In genomic region chr14:54902143-54902520, GRCh38 we compare ENCODE assay signal across 8 cellular contexts. TPM values are rescaled to one million over a fixed set of nuclear protein-coding genes. Genes with fewer than 3 reads are reported as not detected.
A peak's percentile ranks its signal among the peaks of the same experiment; 100 is the strongest.
DNase-seq lines count a peak whose midpoint lies in the region; ATAC-seq and TF ChIP-seq lines count a peak whose summit lies in the region.

No MANE protein-coding gene starts in this region.

- intact Hi-C loops in right cardiac atrium (cut with DNase I) (no loop called here), gastrocnemius medialis (cut with DNase I; ENCODE audit: low total_unique reads) (loop anchor here (10.0 kb wide), 1 partner anchor 123 kb away; the partner anchor contains the start of genes SOCS4 and WDHD1)

- WGBS in right cardiac atrium = under 1% methylated on average over 37 of the region's 37 CpGs

- no peak for TF ChIP-seq POLR2A in gastrocnemius medialis (IDR thresholded peaks at IDR 0.05)

- in situ Hi-C loops in G401 (cut with HindIII; ENCODE audit: low sequenced_read_pairs) = no loop called here
- in situ Hi-C loops in KBM-7 (cut with MboI; ENCODE audit: low pct_unique_long_range_greater_than_20kb, low sequenced_read_pairs) = no loop called here
- in situ Hi-C loops in gastrocnemius medialis (cut with MboI; ENCODE audit: low sequenced_read_pairs in 4 of 4) = no loop called here

- no peaks in the 10 kb centered on the region for H3K36me3 ChIP-seq in gastrocnemius medialis

- H3K27me3 ChIP-seq in right cardiac atrium (ENCODE audit: control insufficient read depth, insufficient read depth) (no peaks in the 10 kb centered on the region), gastrocnemius medialis (peaks cover 0 to 3% (median 0%) of the 10 kb centered on the region in 3 donors)

- H3K27ac ChIP-seq in right cardiac atrium (ENCODE audit: low read length) (peak overlapping the region; percentile 48), gastrocnemius medialis (peak overlapping the region; percentile 62 to 75 (median 73))

- no peak for TF ChIP-seq CTCF in gastrocnemius medialis (IDR thresholded peaks at IDR 0.05 in 4 of 5, conservative IDR thresholded peaks at IDR 0.05 in 1 of 5)

- H3K9me3 ChIP-seq in right cardiac atrium (ENCODE audit: control insufficient read depth, low read length) (no peaks in the 10 kb centered on the region), gastrocnemius medialis (no peaks in the 10 kb centered on the region)

- peak; percentile 36 for DNase-seq in G401 (ENCODE audit: low spot score)
- peak; percentile 68 for DNase-seq in KBM-7
- peak; percentile 82 for DNase-seq in SW480 (ENCODE audit: low spot score)
- peak; percentile 40 for DNase-seq in activated naive CD8-positive, alpha-beta T cell treated with anti-CD3 and anti-CD28 coated beads, Interleukin-2, amount 50 U/mL, for 16 hours (ENCODE audit: low read depth, low spot score)
- peak; percentile 73 to 90 (median 87) for DNase-seq in right cardiac atrium
- peak; percentile 11 to 49 for DNase-seq in gastrocnemius medialis
- no peak for DNase-seq in medulla oblongata (ENCODE audit: extremely low spot score)

- ATAC-seq in GM21737 (IDR thresholded peaks at IDR 0.05; ENCODE audit: unreplicated experiment) (peak; percentile 40), right cardiac atrium (peak; percentile 82 to 86), gastrocnemius medialis (peak; percentile 52 to 64)

- H3K4me3 ChIP-seq in right cardiac atrium (ENCODE audit: low read length) (peak overlapping the region; percentile 78), gastrocnemius medialis (peak overlapping the region; percentile 68 to 79 (median 74))

- H3K4me1 ChIP-seq in right cardiac atrium (ENCODE audit: control insufficient read depth, insufficient read depth, low read length) = no peaks in the 10 kb centered on the region
- H3K4me1 ChIP-seq in gastrocnemius medialis = no peaks in the 10 kb centered on the region

RNA-seq across cellular contexts. Expression of gene GCH1, which starts 0.5 kb away (rescaled TPM):
- 9.1 and 14.2 TPM in 2 replicates for total RNA-seq in G401 (2014; rRNA removed; shearing (Covaris generic))
- total RNA-seq in right cardiac atrium (1 to 10 TPM; 1.6 to 4.8 (median 2.1) TPM), gastrocnemius medialis (1 to 10 TPM in 2 of 4 donors, under 1 TPM in 2; 0.53 to 1.6 (median 0.92) TPM)
- 2.5 TPM for polyA plus RNA-seq in right cardiac atrium
